In the genomic region with DNA sequence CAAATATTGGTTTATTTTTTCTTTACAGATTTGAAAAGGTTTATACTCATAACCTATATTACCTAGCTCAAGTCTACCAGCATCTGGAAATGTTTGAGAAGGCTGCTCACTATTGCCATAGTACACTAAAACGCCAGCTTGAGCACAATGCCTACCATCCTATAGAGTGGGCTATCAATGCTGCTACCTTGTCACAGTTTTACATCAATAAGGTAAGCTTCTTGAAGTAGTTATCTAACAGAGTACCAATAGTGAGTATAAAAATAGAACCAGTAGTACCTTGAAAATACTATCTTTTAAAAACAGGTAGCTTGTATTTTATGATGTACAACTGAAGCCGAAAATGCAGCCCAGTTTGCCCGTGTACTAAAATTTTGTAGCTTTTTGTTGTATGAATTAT, we compare ENCODE assay signal across 38 cellular contexts.
"Had no signal": no experiment of that assay in that cellular context is flagged by ENCODE, and none has a peak within 500 bp of the region (broad histone marks: within the 10 kb centered on the region; RNA-seq: fewer than 3 reads in every experiment).

No MANE protein-coding gene starts in this region.

- H3K9me3 Mint-ChIP-seq: activated naive CD4-positive, alpha-beta T cell treated with anti-CD3 and anti-CD28 coated beads for 36 hours; activated naive CD4-positive, alpha-beta T cell treated with anti-CD3 and anti-CD28 coated beads, Interleukin-2, amount 10 ng/mL, durations not matched to agents 7 days and 5 days; activated naive CD4-positive, alpha-beta T cell treated with anti-CD3 and anti-CD28 coated beads, Interleukin-2, amount 50 U/mL, for 24 hours; activated naive CD4-positive, alpha-beta T cell treated with anti-CD3 and anti-CD28 coated beads, Interleukin-2, amount 50 U/mL, for 72 hours; activated naive CD8-positive, alpha-beta T cell treated with anti-CD3 and anti-CD28 coated beads for 36 hours; activated naive CD8-positive, alpha-beta T cell treated with anti-CD3 and anti-CD28 coated beads, Interleukin-2, amount 10 ng/mL, durations not matched to agents 7 days and 5 days; activated naive CD8-positive, alpha-beta T cell treated with anti-CD3 and anti-CD28 coated beads, Interleukin-2, amount 50 U/mL, for 24 hours; activated T-cell treated with anti-CD3 and anti-CD28 coated beads, Interleukin-2, amount 50 U/mL, for 24 hours; activated T-cell treated with anti-CD3 and anti-CD28 coated beads, Interleukin-2, amount 50 U/mL, for 4 hours; activated T-cell treated with anti-CD3 and anti-CD28 coated beads, Interleukin-2, amount 50 U/mL, for 72 hours; activated T-helper 1 cell treated with anti-CD3 and anti-CD28 coated beads, Interleukin-12 subunit alpha, Interleukin-12 subunit beta, Interleukin-2, Interleukin-4 antibody, amounts not matched to agents 30 ng/mL and 10 ng/mL and 1 ng/mL, durations not matched to agents 14 hours and 24 hours and 36 hours; activated T-helper 17 cell treated with anti-CD3 and anti-CD28 coated beads, Interleukin-2, amount 50 U/mL, for 72 hours; activated T-helper 2 cell treated with anti-CD3 and anti-CD28 coated beads, Interferon-gamma antibody, Interleukin-2, Interleukin-4, amounts not matched to agents 10 μg/mL and 5 μg/mL and 100 μg/mL, durations not matched to agents 14 hours and 24 hours and 36 hours; brain; central memory CD8-positive, alpha-beta T cell had no signal

- H3K9me3 ChIP-seq: adrenal gland, ascending aorta, body of pancreas, breast epithelium had no signal

- H3K4me1 Mint-ChIP-seq: activated T-helper 17 cell treated with anti-CD3 and anti-CD28 coated beads, Interleukin-2, amount 50 U/mL, for 72 hours; brain; central memory CD8-positive, alpha-beta T cell had no signal

- H3K27ac ChIP-seq: adrenal gland, ascending aorta, body of pancreas, brain microvascular endothelial cell, breast epithelium, cardiac muscle cell had no signal

- H3K36me3 Mint-ChIP-seq: activated naive CD4-positive, alpha-beta T cell treated with anti-CD3 and anti-CD28 coated beads, Interleukin-2, amount 50 U/mL, for 72 hours; activated naive CD8-positive, alpha-beta T cell treated with anti-CD3 and anti-CD28 coated beads for 36 hours had no signal

- H3K27me3 ChIP-seq: adrenal gland, ascending aorta, body of pancreas, brain microvascular endothelial cell, breast epithelium, cardiac muscle cell had no signal

- H3K27me3 Mint-ChIP-seq: activated naive CD4-positive, alpha-beta T cell treated with anti-CD3 and anti-CD28 coated beads, Interleukin-2, amount 10 ng/mL, durations not matched to agents 7 days and 5 days; activated naive CD4-positive, alpha-beta T cell treated with anti-CD3 and anti-CD28 coated beads, Interleukin-2, amount 50 U/mL, for 24 hours; activated naive CD8-positive, alpha-beta T cell; activated naive CD8-positive, alpha-beta T cell treated with anti-CD3 and anti-CD28 coated beads for 36 hours; activated naive CD8-positive, alpha-beta T cell treated with anti-CD3 and anti-CD28 coated beads, Interleukin-2, amount 10 ng/mL, durations not matched to agents 7 days and 5 days; activated naive CD8-positive, alpha-beta T cell treated with anti-CD3 and anti-CD28 coated beads, Interleukin-2, amount 50 U/mL, for 24 hours; activated T-cell treated with anti-CD3 and anti-CD28 coated beads, Interleukin-2, amount 50 U/mL, for 24 hours; activated T-helper 17 cell treated with anti-CD3 and anti-CD28 coated beads, Interleukin-2, amount 50 U/mL, for 72 hours; brain; central memory CD8-positive, alpha-beta T cell had no signal

- H3K27ac Mint-ChIP-seq: activated naive CD4-positive, alpha-beta T cell treated with anti-CD3 and anti-CD28 coated beads for 36 hours; activated naive CD4-positive, alpha-beta T cell treated with anti-CD3 and anti-CD28 coated beads, Interleukin-2, amount 10 ng/mL, durations not matched to agents 7 days and 5 days; activated naive CD4-positive, alpha-beta T cell treated with anti-CD3 and anti-CD28 coated beads, Interleukin-2, amount 50 U/mL, for 24 hours; activated naive CD4-positive, alpha-beta T cell treated with anti-CD3 and anti-CD28 coated beads, Interleukin-2, amount 50 U/mL, for 72 hours; activated naive CD8-positive, alpha-beta T cell; activated naive CD8-positive, alpha-beta T cell treated with anti-CD3 and anti-CD28 coated beads for 36 hours; activated naive CD8-positive, alpha-beta T cell treated with anti-CD3 and anti-CD28 coated beads, Interleukin-2, amount 10 ng/mL, durations not matched to agents 7 days and 5 days; activated naive CD8-positive, alpha-beta T cell treated with anti-CD3 and anti-CD28 coated beads, Interleukin-2, amount 50 U/mL, for 24 hours; activated T-cell treated with anti-CD3 and anti-CD28 coated beads, Interleukin-2, amount 50 U/mL, for 24 hours; activated T-cell treated with anti-CD3 and anti-CD28 coated beads, Interleukin-2, amount 50 U/mL, for 72 hours; activated T-helper 1 cell treated with anti-CD3 and anti-CD28 coated beads, Interleukin-12 subunit alpha, Interleukin-12 subunit beta, Interleukin-2, Interleukin-4 antibody, amounts not matched to agents 30 ng/mL and 10 ng/mL and 1 ng/mL, durations not matched to agents 14 hours and 24 hours and 36 hours; activated T-helper 17 cell treated with anti-CD3 and anti-CD28 coated beads, Interleukin-2, amount 50 U/mL, for 72 hours; activated T-helper 2 cell treated with anti-CD3 and anti-CD28 coated beads, Interferon-gamma antibody, Interleukin-2, Interleukin-4, amounts not matched to agents 10 μg/mL and 5 μg/mL and 100 μg/mL, durations not matched to agents 14 hours and 24 hours and 36 hours; brain had no signal

- ATAC-seq: activated naive CD8-positive, alpha-beta T cell treated with anti-CD3 and anti-CD28 coated beads, Interleukin-2, amount 50 U/mL, for 24 hours; activated T-cell treated with anti-CD3 and anti-CD28 coated beads, Interleukin-2, amount 50 U/mL, for 4 hours; activated T-cell treated with anti-CD3 and anti-CD28 coated beads, Interleukin-2, amount 50 U/mL, for 72 hours; body of pancreas had no signal

- H3K4me1 ChIP-seq: body of pancreas, breast epithelium had no signal

- H3K4me3 ChIP-seq: adrenal gland, ascending aorta, body of pancreas, breast epithelium, cardiac muscle cell had no signal

- H3K4me3 Mint-ChIP-seq: activated naive CD4-positive, alpha-beta T cell treated with anti-CD3 and anti-CD28 coated beads for 36 hours; activated naive CD4-positive, alpha-beta T cell treated with anti-CD3 and anti-CD28 coated beads, Interleukin-2, amount 10 ng/mL, durations not matched to agents 7 days and 5 days; activated naive CD4-positive, alpha-beta T cell treated with anti-CD3 and anti-CD28 coated beads, Interleukin-2, amount 50 U/mL, for 24 hours; activated naive CD8-positive, alpha-beta T cell; activated naive CD8-positive, alpha-beta T cell treated with anti-CD3 and anti-CD28 coated beads for 36 hours; activated naive CD8-positive, alpha-beta T cell treated with anti-CD3 and anti-CD28 coated beads, Interleukin-2, amount 10 ng/mL, durations not matched to agents 7 days and 5 days; activated naive CD8-positive, alpha-beta T cell treated with anti-CD3 and anti-CD28 coated beads, Interleukin-2, amount 50 U/mL, for 24 hours; activated T-cell treated with anti-CD3 and anti-CD28 coated beads, Interleukin-2, amount 50 U/mL, for 24 hours; activated T-cell treated with anti-CD3 and anti-CD28 coated beads, Interleukin-2, amount 50 U/mL, for 4 hours; activated T-cell treated with anti-CD3 and anti-CD28 coated beads, Interleukin-2, amount 50 U/mL, for 72 hours; activated T-helper 1 cell treated with anti-CD3 and anti-CD28 coated beads, Interleukin-12 subunit alpha, Interleukin-12 subunit beta, Interleukin-2, Interleukin-4 antibody, amounts not matched to agents 30 ng/mL and 10 ng/mL and 1 ng/mL, durations not matched to agents 14 hours and 24 hours and 36 hours; activated T-helper 17 cell treated with anti-CD3 and anti-CD28 coated beads, Interleukin-2, amount 50 U/mL, for 72 hours; brain; central memory CD8-positive, alpha-beta T cell had no signal

- DNase-seq: activated effector memory CD4-positive, alpha-beta T cell treated with anti-CD3 and anti-CD28 coated beads, Interleukin-2, amount 50 U/mL, for 16 hours; activated effector memory CD4-positive, alpha-beta T cell treated with Interleukin-2 at 50 U/mL for 16 hours; activated gamma-delta T cell; activated gamma-delta T cell treated with Interleukin-2 at 50 U/mL for 16 hours; activated naive CD4-positive, alpha-beta T cell; activated naive CD4-positive, alpha-beta T cell treated with anti-CD3 and anti-CD28 coated beads for 36 hours; activated naive CD4-positive, alpha-beta T cell treated with anti-CD3 and anti-CD28 coated beads, Interleukin-2, amount 10 ng/mL, durations not matched to agents 7 days and 5 days; activated naive CD4-positive, alpha-beta T cell treated with anti-CD3 and anti-CD28 coated beads, Interleukin-2, amount 50 U/mL, for 16 hours; activated naive CD4-positive, alpha-beta T cell treated with Interleukin-2 at 50 U/mL for 16 hours; activated naive CD8-positive, alpha-beta T cell treated with anti-CD3 and anti-CD28 coated beads for 36 hours; activated naive CD8-positive, alpha-beta T cell treated with anti-CD3 and anti-CD28 coated beads, Interleukin-2, amount 10 ng/mL, durations not matched to agents 7 days and 5 days; activated naive CD8-positive, alpha-beta T cell treated with anti-CD3 and anti-CD28 coated beads, Interleukin-2, amount 50 U/mL, for 24 hours; activated T-cell treated with anti-CD3 and anti-CD28 coated beads, Interleukin-2, amount 50 U/mL, for 1 hour; activated T-cell treated with anti-CD3 and anti-CD28 coated beads, Interleukin-2, amount 50 U/mL, for 24 hours; activated T-cell treated with anti-CD3 and anti-CD28 coated beads, Interleukin-2, amount 50 U/mL, for 4 hours; activated T-cell treated with anti-CD3 and anti-CD28 coated beads, Interleukin-2, amount 50 U/mL, for 48 hours; activated T-cell treated with anti-CD3 and anti-CD28 coated beads, Interleukin-2, amount 50 U/mL, for 72 hours; adrenal gland; amniotic stem cell; amygdala; anterior cingulate cortex; aorta; body of pancreas; brain microvascular endothelial cell; caudate nucleus; central memory CD4-positive, alpha-beta T cell; cerebellar nuclear complex had no signal
